ENCODE assay signal across 9 cellular contexts in genomic region chr18:30698571-30698970, GRCh38.
"Had no signal": no experiment of that assay in that cellular context is flagged by ENCODE, and none has a peak within 500 bp of the region (broad histone marks: within the 10 kb centered on the region; RNA-seq: fewer than 3 reads in every experiment).

No MANE protein-coding gene starts in this region.

- H3K9ac ChIP-seq: KMS-11 had no signal

- H3K4me3 Mint-ChIP-seq: IgD-negative memory B cell had no signal

- H3K27ac Mint-ChIP-seq: IgD-negative memory B cell had no signal

- H3K4me2 ChIP-seq: KMS-11 had no signal

- DNase-seq: IMR-90, Karpas-422, KBM-7, KG1 had no signal

- H3K4me1 Mint-ChIP-seq: IgD-negative memory B cell had no signal

- H3K27me3 Mint-ChIP-seq: IgD-negative memory B cell had no signal

- FAIRE-seq: HepG2, HTR-8/SVneo had no signal

- ATAC-seq: HepG2 had no signal

- H3K36me3 Mint-ChIP-seq: IgD-negative memory B cell had no signal

- H3K27ac ChIP-seq: HL-60, KMS-11 had no signal
